Comparison of ENCODE assay signal across 8 cellular contexts in the genomic region with DNA sequence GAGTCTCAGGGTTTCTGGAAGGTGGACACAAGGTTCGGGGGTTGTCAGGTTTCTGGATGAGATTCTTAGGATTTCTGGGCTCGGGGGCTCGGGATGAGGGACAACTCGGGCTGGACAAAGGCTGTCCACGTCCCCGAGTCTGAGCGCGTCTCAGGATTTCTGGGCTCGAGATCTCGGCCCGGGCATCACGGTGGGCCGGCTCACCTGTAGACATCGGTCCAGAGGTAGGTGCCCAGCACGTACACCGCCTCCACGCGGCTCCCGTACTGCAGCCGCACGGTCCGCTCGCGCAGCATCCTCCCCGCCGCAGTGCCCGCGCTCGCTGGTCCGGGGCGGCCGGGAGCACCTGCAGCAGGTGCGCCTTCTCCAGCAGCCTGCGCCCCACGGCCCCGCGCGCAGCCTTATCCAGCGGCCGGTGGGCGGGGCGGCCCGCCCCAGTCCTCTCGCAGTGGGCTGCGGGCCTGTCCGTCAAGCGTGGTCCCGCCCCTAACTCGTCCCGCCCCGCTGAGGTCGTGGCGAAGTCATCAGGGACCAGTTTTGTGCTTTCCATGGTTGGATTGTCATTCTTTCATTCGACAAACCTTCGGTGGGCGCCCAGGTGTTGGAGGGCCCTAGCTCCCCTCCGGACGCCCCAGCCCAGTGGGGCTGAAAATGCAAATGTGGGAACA. TPM values are rescaled to one million over a fixed set of nuclear protein-coding genes. Genes with fewer than 3 reads are reported as not detected.
A peak's percentile ranks its signal among the peaks of the same experiment; 100 is the strongest.
DNase-seq lines count a peak whose midpoint lies in the region; ATAC-seq and TF ChIP-seq lines count a peak whose summit lies in the region.

Gene PADI2, minus strand, starts transcription at position 376 of the 668 bp plus-strand sequence. Its CDS starts 80 bp downstream, at position 296.

- intact Hi-C loops in A673 (cut with micrococcal nuclease; ENCODE audit: unreplicated experiment) (no loop called here), left colon (cut with DNase I, micrococcal nuclease) (no loop called here)

- H3K9me3 ChIP-seq in A673 (ENCODE audit: low read depth, low read length, poor library complexity, severe bottlenecking): no peaks in the 10 kb centered on the region

- ATAC-seq in left colon (peak; percentile 86), GM21737 (IDR thresholded peaks at IDR 0.05; ENCODE audit: unreplicated experiment) (no peak)

- no peak for TF ChIP-seq CTCF in A673 (conservative IDR thresholded peaks at IDR 0.05; ENCODE audit: low read depth, low read length)

- peak within 1 kb of the TSS; percentile 59 for H3K4me3 ChIP-seq in A673 (ENCODE audit: low read depth, low read length, poor library complexity, severe bottlenecking)

- no peaks in the 10 kb centered on the region for H3K27me3 ChIP-seq in A673 (replicated peaks; ENCODE audit: insufficient read depth, low read depth, low read length, poor library complexity)

- H3K36me3 ChIP-seq in A673 (ENCODE audit: insufficient read depth, low read length, poor library complexity, severe bottlenecking): no peaks in the 10 kb centered on the region

- DNase-seq in A673 (ENCODE audit: low spot score) (peak; percentile 87), GM19238 (ENCODE audit: insufficient read length, low spot score) (peak; percentile 70), NCI-H128 (lab: John Stamatoyannopoulos, UW; ENCODE audit: unreplicated experiment) (peak; percentile 77), cerebellum (ENCODE audit: low spot score) (peak; percentile 92), left colon (peak; percentile 86 to 91)
- peak; percentile 55 for DNase-seq in activated CD4-positive, CD25-positive, alpha-beta regulatory T cell treated with anti-CD3 and anti-CD28 coated beads, Interleukin-2, amount 50 U/mL, for 72 hours
- DNase-seq in stimulated activated CD4-positive, alpha-beta T cell treated with anti-CD3 and anti-CD28 coated beads, Interleukin-1b, Interleukin-23, amount 100 ng/mL, for 48 hours: peak; percentile 64

- no TSS peak for BruUV-seq in A673 (replicated peaks; lab: Mats Ljungman, UMichigan)

- peaks cover 36% of the 10 kb centered on the region for H3K4me1 ChIP-seq in A673 (ENCODE audit: insufficient read depth, low read length, poor library complexity, severe bottlenecking)

- H3K27ac ChIP-seq in A673 (ENCODE audit: low read depth, low read length, poor library complexity, severe bottlenecking): no peak within 1 kb of the TSS

- POLR2A ChIA-PET in A673 (lab: Charles Lee; ENCODE audit: low non-redundant PET): no interaction called here

- CTCF ChIA-PET in A673 (lab: Charles Lee): interaction anchor here (1.7 kb wide), 1 partner anchor 59 kb away, joined by 5 read pairs; no protein-coding TSS in a partner anchor

RNA-seq across cellular contexts. Expression of gene PADI2, which starts in this region (rescaled TPM):
- total RNA-seq in A673 (2021) (26.4 and 27.7 TPM in 2 replicates), cerebellum (2.1 TPM), left colon (100 to 1,000 TPM; 276 to 278 TPM)
